1 cellular context compared by ENCODE assay signal in the genomic region with DNA sequence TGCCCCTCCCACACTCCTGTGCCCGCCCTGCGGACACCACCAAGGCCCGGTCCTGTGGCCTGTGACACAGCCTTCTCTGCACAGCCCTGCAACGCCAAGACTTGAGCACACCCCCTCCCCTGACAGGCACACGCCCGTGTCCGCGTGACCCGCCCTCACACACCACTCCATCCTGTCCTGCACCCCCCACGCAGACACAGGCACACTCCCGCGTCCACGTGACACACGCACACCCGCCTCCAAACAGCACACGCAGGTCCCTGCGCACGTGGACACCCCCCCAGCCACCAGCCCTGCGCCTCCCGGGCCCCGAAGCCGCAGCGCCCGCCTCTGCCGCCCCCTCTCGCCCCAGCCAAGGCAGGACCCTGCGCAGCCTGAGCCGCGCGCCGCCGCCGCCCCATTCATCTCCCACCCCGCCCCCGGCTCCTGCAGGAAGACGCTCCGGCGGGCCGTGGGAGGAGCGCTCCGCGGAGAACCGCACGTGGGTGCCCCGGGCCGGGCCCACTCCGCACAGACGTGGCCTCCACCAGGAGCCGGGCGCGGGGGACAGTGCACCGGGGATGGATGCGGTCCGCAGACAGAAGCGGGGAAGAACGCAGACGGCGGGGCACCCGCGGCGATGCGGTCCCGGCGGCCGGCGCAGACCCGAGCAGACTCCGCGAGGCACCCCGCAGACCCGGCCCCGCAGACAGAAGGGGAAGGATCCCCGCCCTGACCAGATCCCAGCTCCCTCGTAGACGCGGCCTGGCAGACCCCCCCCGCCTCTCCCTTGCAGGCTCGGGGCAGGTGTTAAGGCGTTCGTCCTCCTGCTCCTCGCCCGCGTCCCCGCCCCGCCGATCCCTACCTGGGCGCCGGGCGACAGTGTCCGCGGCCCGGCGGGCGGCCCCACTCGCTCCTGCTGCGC.
A peak's percentile ranks its signal among the peaks of the same experiment; 100 is the strongest.
TF ChIP-seq lines count a peak whose summit lies in the region.

No MANE protein-coding gene starts in this region.

TF ChIP-seq in A549, 52 proteins besides CTCF, POLR2A, EP300 and RAD21 (continued from another document):
- TF ChIP-seq, protein P1, sequence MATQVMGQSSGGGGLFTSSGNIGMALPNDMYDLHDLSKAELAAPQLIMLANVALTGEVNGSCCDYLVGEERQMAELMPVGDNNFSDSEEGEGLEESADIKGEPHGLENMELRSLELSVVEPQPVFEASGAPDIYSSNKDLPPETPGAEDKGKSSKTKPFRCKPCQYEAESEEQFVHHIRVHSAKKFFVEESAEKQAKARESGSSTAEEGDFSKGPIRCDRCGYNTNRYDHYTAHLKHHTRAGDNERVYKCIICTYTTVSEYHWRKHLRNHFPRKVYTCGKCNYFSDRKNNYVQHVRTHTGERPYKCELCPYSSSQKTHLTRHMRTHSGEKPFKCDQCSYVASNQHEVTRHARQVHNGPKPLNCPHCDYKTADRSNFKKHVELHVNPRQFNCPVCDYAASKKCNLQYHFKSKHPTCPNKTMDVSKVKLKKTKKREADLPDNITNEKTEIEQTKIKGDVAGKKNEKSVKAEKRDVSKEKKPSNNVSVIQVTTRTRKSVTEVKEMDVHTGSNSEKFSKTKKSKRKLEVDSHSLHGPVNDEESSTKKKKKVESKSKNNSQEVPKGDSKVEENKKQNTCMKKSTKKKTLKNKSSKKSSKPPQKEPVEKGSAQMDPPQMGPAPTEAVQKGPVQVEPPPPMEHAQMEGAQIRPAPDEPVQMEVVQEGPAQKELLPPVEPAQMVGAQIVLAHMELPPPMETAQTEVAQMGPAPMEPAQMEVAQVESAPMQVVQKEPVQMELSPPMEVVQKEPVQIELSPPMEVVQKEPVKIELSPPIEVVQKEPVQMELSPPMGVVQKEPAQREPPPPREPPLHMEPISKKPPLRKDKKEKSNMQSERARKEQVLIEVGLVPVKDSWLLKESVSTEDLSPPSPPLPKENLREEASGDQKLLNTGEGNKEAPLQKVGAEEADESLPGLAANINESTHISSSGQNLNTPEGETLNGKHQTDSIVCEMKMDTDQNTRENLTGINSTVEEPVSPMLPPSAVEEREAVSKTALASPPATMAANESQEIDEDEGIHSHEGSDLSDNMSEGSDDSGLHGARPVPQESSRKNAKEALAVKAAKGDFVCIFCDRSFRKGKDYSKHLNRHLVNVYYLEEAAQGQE (IDR thresholded peaks at IDR 0.05) = no peak
- TF ChIP-seq SMC3 (IDR thresholded peaks at IDR 0.05) (0 out of 3 replicates have a peak, but pooled peaks have one; percentile 4), ZSCAN20 (CRISPR knock-in tag; IDR thresholded peaks at IDR 0.05) (no peak), MAZ (IDR thresholded peaks at IDR 0.05; ENCODE audit: borderline replicate concordance, low read depth, low read length) (no peak), RCOR1 (IDR thresholded peaks at IDR 0.05; ENCODE audit: low read depth, low read length) (no peak), SREBF2 (IDR thresholded peaks at IDR 0.05) (no peak), MYC (IDR thresholded peaks at IDR 0.05; ENCODE audit: borderline replicate concordance, low read length) (peak; percentile 74; the same call in 1 of the 2 replicates), ZNF302 (CRISPR knock-in tag; IDR thresholded peaks at IDR 0.05) (no peak), MAFK (IDR thresholded peaks at IDR 0.05; ENCODE audit: partially characterized antibody) (no peak), FOSL2 (IDR thresholded peaks at IDR 0.05) (no peak), FOSL2 (CRISPR knock-in tag; IDR thresholded peaks at IDR 0.05) (no peak), CEBPB (IDR thresholded peaks at IDR 0.05) (no peak), PHF8 (IDR thresholded peaks at IDR 0.05; ENCODE audit: borderline replicate concordance, low read depth) (no peak; the same call in 1 of the 2 replicates), EHF (CRISPR knock-in tag; IDR thresholded peaks at IDR 0.05) (no peak), FOXS1 (CRISPR knock-in tag; IDR thresholded peaks at IDR 0.05) (no peak), CHD2 (IDR thresholded peaks at IDR 0.05; ENCODE audit: low read length, partially characterized antibody) (no peak), BHLHE40 (IDR thresholded peaks at IDR 0.05; ENCODE audit: low read depth, low read length) (peak; percentile 59), ZC3H11A (IDR thresholded peaks at IDR 0.05) (no peak), HOXA7 (CRISPR knock-in tag; IDR thresholded peaks at IDR 0.05) (no peak), JUN (IDR thresholded peaks at IDR 0.05) (peak in 1 of 2 experiments; percentile 13; a peak in 1 of 5 replicates), NFE2L2 (conservative IDR thresholded peaks at IDR 0.05; ENCODE audit: low read length) (no peak), POLR2AphosphoS2 (conservative IDR thresholded peaks at IDR 0.05; ENCODE audit: low read length) (no peak), ZFP36 (IDR thresholded peaks at IDR 0.05; ENCODE audit: borderline replicate concordance, partially characterized antibody) (no peak), TFCP2L1 (CRISPR knock-in tag; IDR thresholded peaks at IDR 0.05) (no peak), ESRRA (IDR thresholded peaks at IDR 0.05; ENCODE audit: borderline replicate concordance, low read length) (no peak), KDM5A (IDR thresholded peaks at IDR 0.05) (no peak)
- TF ChIP-seq, protein P2, sequence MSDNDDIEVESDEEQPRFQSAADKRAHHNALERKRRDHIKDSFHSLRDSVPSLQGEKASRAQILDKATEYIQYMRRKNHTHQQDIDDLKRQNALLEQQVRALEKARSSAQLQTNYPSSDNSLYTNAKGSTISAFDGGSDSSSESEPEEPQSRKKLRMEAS (IDR thresholded peaks at IDR 0.05) = peak; percentile 99
- TF ChIP-seq, protein P3, sequence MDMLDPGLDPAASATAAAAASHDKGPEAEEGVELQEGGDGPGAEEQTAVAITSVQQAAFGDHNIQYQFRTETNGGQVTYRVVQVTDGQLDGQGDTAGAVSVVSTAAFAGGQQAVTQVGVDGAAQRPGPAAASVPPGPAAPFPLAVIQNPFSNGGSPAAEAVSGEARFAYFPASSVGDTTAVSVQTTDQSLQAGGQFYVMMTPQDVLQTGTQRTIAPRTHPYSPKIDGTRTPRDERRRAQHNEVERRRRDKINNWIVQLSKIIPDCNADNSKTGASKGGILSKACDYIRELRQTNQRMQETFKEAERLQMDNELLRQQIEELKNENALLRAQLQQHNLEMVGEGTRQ (IDR thresholded peaks at IDR 0.05) = peak; percentile 89
- TF ChIP-seq, protein P4, sequence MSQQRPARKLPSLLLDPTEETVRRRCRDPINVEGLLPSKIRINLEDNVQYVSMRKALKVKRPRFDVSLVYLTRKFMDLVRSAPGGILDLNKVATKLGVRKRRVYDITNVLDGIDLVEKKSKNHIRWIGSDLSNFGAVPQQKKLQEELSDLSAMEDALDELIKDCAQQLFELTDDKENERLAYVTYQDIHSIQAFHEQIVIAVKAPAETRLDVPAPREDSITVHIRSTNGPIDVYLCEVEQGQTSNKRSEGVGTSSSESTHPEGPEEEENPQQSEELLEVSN (IDR thresholded peaks at IDR 0.05; ENCODE audit: borderline replicate concordance, low read depth) = peak; percentile 68; the same call in 1 of the 2 replicates
- TF ChIP-seq, protein P5, sequence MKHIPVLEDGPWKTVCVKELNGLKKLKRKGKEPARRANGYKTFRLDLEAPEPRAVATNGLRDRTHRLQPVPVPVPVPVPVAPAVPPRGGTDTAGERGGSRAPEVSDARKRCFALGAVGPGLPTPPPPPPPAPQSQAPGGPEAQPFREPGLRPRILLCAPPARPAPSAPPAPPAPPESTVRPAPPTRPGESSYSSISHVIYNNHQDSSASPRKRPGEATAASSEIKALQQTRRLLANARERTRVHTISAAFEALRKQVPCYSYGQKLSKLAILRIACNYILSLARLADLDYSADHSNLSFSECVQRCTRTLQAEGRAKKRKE (CRISPR knock-in tag; IDR thresholded peaks at IDR 0.05; ENCODE audit: low read depth) = no peak
